17 cellular contexts compared by ENCODE assay signal in the genomic region with DNA sequence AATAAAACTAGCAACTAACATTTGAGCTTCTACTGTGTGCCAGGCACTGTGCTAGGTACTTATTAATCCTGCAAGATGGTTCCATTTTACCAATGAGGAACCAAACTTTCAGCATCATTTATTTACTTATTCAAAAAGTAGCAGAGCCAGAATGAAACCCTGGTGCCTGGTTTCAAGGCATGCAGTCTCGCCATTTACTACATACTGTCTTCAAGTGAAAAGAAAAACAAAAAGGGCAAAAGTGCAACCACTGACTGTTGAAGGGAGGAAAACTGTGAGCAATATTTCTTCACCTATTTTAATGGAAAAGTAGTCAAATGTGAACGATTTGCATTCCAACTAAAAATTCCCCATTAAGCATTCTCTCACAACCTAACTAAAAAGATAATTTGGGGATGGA. TPM values are rescaled to one million over a fixed set of nuclear protein-coding genes. Genes with fewer than 3 reads are reported as not detected.
A peak's percentile ranks its signal among the peaks of the same experiment; 100 is the strongest.
DNase-seq lines count a peak whose midpoint lies in the region; ATAC-seq and TF ChIP-seq lines count a peak whose summit lies in the region.
"Had no signal": no experiment of that assay in that cellular context is flagged by ENCODE, and none has a peak within 500 bp of the region (broad histone marks: within the 10 kb centered on the region; RNA-seq: fewer than 3 reads in every experiment).

No MANE protein-coding gene starts in this region.

- no peak overlapping the region for H2AK5ac ChIP-seq in IMR-90 (ENCODE audit: low read depth, low read length)

- H4K5ac ChIP-seq in IMR-90 (ENCODE audit: low read depth, low read length), result no peak overlapping the region

- peak; percentile 40 for DNase-seq in IMR-90
- no peak for DNase-seq in chondrocyte (ENCODE audit: low spot score)
- peak; percentile 79 for DNase-seq in renal cortical epithelial cell (ENCODE audit: low read depth)
- DNase-seq in tibial nerve (ENCODE audit: low spot score in 2 of 2), result no peak
- no peak for DNase-seq in AML-193 (lab: John Stamatoyannopoulos, UW)
- DNase-seq in occipital lobe (lab: John Stamatoyannopoulos, UW), result no peak
- no peak for DNase-seq in HFFc6
- DNase-seq: activated CD4-positive, alpha-beta T cell treated with anti-CD3 and anti-CD28 coated beads, Interleukin-2, amount 50 U/mL, for 1 hour; GM23248; NCI-H1417 treated with DMSO at 0.1 percent for 48 hours; NCI-H510A; stimulated activated CD4-positive, alpha-beta T cell treated with anti-CD3 and anti-CD28 coated beads, Interleukin-15, amount 100 ng/mL, for 24 hours had no signal

- no peak overlapping the region for H3K4me2 ChIP-seq in IMR-90 (ENCODE audit: low read depth, low read length)

- H3K4me1 ChIP-seq in IMR-90 (ENCODE audit: control insufficient read depth, insufficient read depth, low read length), result peaks cover 11% of the 10 kb centered on the region
- peaks cover 0 to 47% (median 3%) of the 10 kb centered on the region in 4 donors for H3K4me1 ChIP-seq in tibial nerve

- TF ChIP-seq RAD21 in IMR-90 (IDR thresholded peaks at IDR 0.05; ENCODE audit: low read length), result no peak

- no peak for TF ChIP-seq EP300 in tibial nerve (IDR thresholded peaks at IDR 0.05)

- H3K4me1 Mint-ChIP-seq in chondrocyte (ENCODE audit: low read depth) (peaks cover 45% of the 10 kb centered on the region), HFFc6 (ENCODE audit: low read depth) (peaks cover 46% of the 10 kb centered on the region)

- no peak overlapping the region for H2BK120ac ChIP-seq in IMR-90 (ENCODE audit: low read depth, low read length)

- H3K18ac ChIP-seq in IMR-90 (ENCODE audit: low read depth, low read length), result no peak overlapping the region

- H3K36me3 ChIP-seq in IMR-90 (ENCODE audit: control insufficient read depth, insufficient read depth, low read length) (no peaks in the 10 kb centered on the region), tibial nerve (no peaks in the 10 kb centered on the region)
- H3K36me3 ChIP-seq: cardiac muscle cell, neutrophil had no signal

- dilution Hi-C loops in IMR-90 (cut with HindIII; ENCODE audit: low sequenced_read_pairs, unreplicated experiment), result no loop called here

- no peak overlapping the region for H2BK5ac ChIP-seq in IMR-90 (ENCODE audit: low read depth, low read length, poor library complexity, severe bottlenecking)

- H3K79me1 ChIP-seq in IMR-90 (ENCODE audit: low read depth in 1 of 2, low read length in 2 of 2), result peaks cover 18 to 50% of the 10 kb centered on the region in 2 experiments

- H3K23ac ChIP-seq in IMR-90 (ENCODE audit: low read depth, low read length), result no peak overlapping the region

- no TSS peak for BruUV-seq in IMR-90 (replicated peaks; lab: Mats Ljungman, UMichigan)

- H3K9me3 Mint-ChIP-seq in chondrocyte (ENCODE audit: low read depth), result no peaks in the 10 kb centered on the region
- no peaks in the 10 kb centered on the region for H3K9me3 Mint-ChIP-seq in HFFc6
- H3K9me3 Mint-ChIP-seq: CD14-positive monocyte had no signal

- no peaks in the 10 kb centered on the region for H3K36me3 Mint-ChIP-seq in chondrocyte (ENCODE audit: low read depth)
- H3K36me3 Mint-ChIP-seq in HFFc6 (ENCODE audit: low read depth), result peaks cover 8% of the 10 kb centered on the region; the same call in 1 of the 2 replicates

- TF ChIP-seq POLR2A in IMR-90 (IDR thresholded peaks at IDR 0.05; ENCODE audit: low read depth, low read length) (no peak), tibial nerve (IDR thresholded peaks at IDR 0.05) (no peak)

- no CpG with 5 or more reads among the region's 2 CpGs for WGBS in IMR-90 (ENCODE audit: extremely low coverage in 2 of 2, insufficient read length in 1 of 2), 2 experiments
- 51 to 71% methylated on average over 2 of the region's 2 CpGs for WGBS in tibial nerve, 2 donors

- ATAC-seq in GM21390 (IDR thresholded peaks at IDR 0.05; ENCODE audit: unreplicated experiment) (peak; percentile 36), IMR-90 (ENCODE audit: low read depth) (peak; percentile 47; the same call in 1 of the 2 replicates)

- H4K8ac ChIP-seq in IMR-90 (ENCODE audit: low read depth in 2 of 2, low read length in 2 of 2), result no peak overlapping the region

- POLR2A ChIA-PET in IMR-90 (lab: Charles Lee; ENCODE audit: unreplicated experiment), result interaction anchor here (0.6 kb wide), 1 partner anchor 179 kb away, joined by 3 read pairs; no protein-coding TSS in a partner anchor

- intact Hi-C loops in IMR-90 (cut with micrococcal nuclease), result no loop called here

- peaks cover 9% of the 10 kb centered on the region; the same call in 1 of the 2 replicates for H4K20me1 ChIP-seq in IMR-90 (ENCODE audit: insufficient read depth, low read length)

- no peak for TF ChIP-seq CTCF in IMR-90 (conservative IDR thresholded peaks at IDR 0.05; ENCODE audit: low read depth, low read length)
- TF ChIP-seq CTCF in chondrocyte (IDR thresholded peaks at IDR 0.05), result no peak
- TF ChIP-seq CTCF in tibial nerve (IDR thresholded peaks at IDR 0.05), result no peak
- no peak for TF ChIP-seq CTCF in HFFc6 (IDR thresholded peaks at IDR 0.05)

- no peak overlapping the region for H2BK20ac ChIP-seq in IMR-90 (ENCODE audit: low read depth, low read length)

- H3K9ac ChIP-seq in IMR-90 (ENCODE audit: low read depth, low read length), result no peak overlapping the region
- H3K9ac ChIP-seq: GM23248 had no signal

- H3K4me3 ChIP-seq in IMR-90 (ENCODE audit: insufficient read depth, low read depth, low read length) (no peak overlapping the region), tibial nerve (no peak overlapping the region)
- H3K4me3 ChIP-seq: cardiac muscle cell, GM23248, lung had no signal

- H4K91ac ChIP-seq in IMR-90 (ENCODE audit: insufficient read depth, low read depth, low read length), result no peak overlapping the region

- CTCF ChIA-PET in IMR-90 (lab: Yijun Ruan, JAX), result interaction anchor here (0.5 to 0.8 kb wide), 4 partner anchors 16 to 694 kb away, joined by 3 to 6 read pairs (median 3); no protein-coding TSS in a partner anchor

- peak overlapping the region; percentile 13 for H3K27ac Mint-ChIP-seq in chondrocyte (ENCODE audit: unreplicated experiment)
- H3K27ac Mint-ChIP-seq in HFFc6, result no peak overlapping the region

- no peak overlapping the region for H3K14ac ChIP-seq in IMR-90 (replicated peaks; ENCODE audit: low read depth, low read length)

- in situ Hi-C loops in IMR-90 (cut with MboI; ENCODE audit: low sequenced_read_pairs), result no loop called here

- no peak overlapping the region for H2AFZ ChIP-seq in IMR-90 (replicated peaks; ENCODE audit: low read length, poor library complexity)
- H2AFZ ChIP-seq: GM23248 had no signal

- peaks cover 10% of the 10 kb centered on the region for H3K9me1 ChIP-seq in IMR-90 (ENCODE audit: insufficient read depth, low read length)

- H3K4ac ChIP-seq in IMR-90 (ENCODE audit: low read depth, low read length), result no peak overlapping the region

- no peaks in the 10 kb centered on the region for H3K27me3 Mint-ChIP-seq in chondrocyte (ENCODE audit: low read depth)
- H3K27me3 Mint-ChIP-seq in HFFc6 (ENCODE audit: insufficient read depth), result no peaks in the 10 kb centered on the region

- no peak overlapping the region for H3K56ac ChIP-seq in IMR-90 (ENCODE audit: extremely low read depth, insufficient read depth, low read length)

- no peak overlapping the region for H3K27ac ChIP-seq in IMR-90 (ENCODE audit: insufficient read depth, low read length)
- H3K27ac ChIP-seq in tibial nerve, result no peak overlapping the region
- H3K27ac ChIP-seq: cardiac muscle cell, GM23248, neutrophil had no signal

- H2BK15ac ChIP-seq in IMR-90 (ENCODE audit: low read depth, low read length), result no peak overlapping the region

- H3K27me3 ChIP-seq in IMR-90 (ENCODE audit: control insufficient read depth, insufficient read depth, low read length) (no peaks in the 10 kb centered on the region), tibial nerve (no peaks in the 10 kb centered on the region)
- H3K27me3 ChIP-seq: cardiac muscle cell, neutrophil had no signal

- H3K4me3 Mint-ChIP-seq in chondrocyte (ENCODE audit: unreplicated experiment) (peak overlapping the region; percentile 20), HFFc6 (no peak overlapping the region)
- H3K4me3 Mint-ChIP-seq: CD14-positive monocyte had no signal

- H3K9me3 ChIP-seq in IMR-90 (ENCODE audit: control insufficient read depth, insufficient read depth, low read length) (no peaks in the 10 kb centered on the region), tibial nerve (no peaks in the 10 kb centered on the region)
- H3K9me3 ChIP-seq: neutrophil had no signal

- H2AK9ac ChIP-seq in IMR-90 (replicated peaks; ENCODE audit: low read depth, low read length, poor library complexity), result no peak overlapping the region

TF ChIP-seq in IMR-90, 13 proteins besides CTCF, POLR2A, EP300 and RAD21 (continues in another document):
- no peak for TF ChIP-seq MAZ (IDR thresholded peaks at IDR 0.05; ENCODE audit: borderline replicate concordance, low read depth, low read length)
- no peak for TF ChIP-seq MXI1 (IDR thresholded peaks at IDR 0.05; ENCODE audit: borderline replicate concordance, low read depth, low read length)
- TF ChIP-seq ELK1 (IDR thresholded peaks at IDR 0.05; ENCODE audit: borderline replicate concordance, low read depth, low read length), result no peak
- no peak for TF ChIP-seq MAFK (IDR thresholded peaks at IDR 0.05; ENCODE audit: low read depth, low read length)
- no peak for TF ChIP-seq SMC3 (IDR thresholded peaks at IDR 0.05; ENCODE audit: low read depth, low read length)

RNA-seq across cellular contexts. Expression of gene DCUN1D1, which starts 8.7 kb away (rescaled TPM):
- total RNA-seq in IMR-90 (2012; rRNA removed) (17.7 and 48.9 TPM in 2 replicates), chondrocyte (48.1 to 53.5 TPM (median 52.6 TPM) in 3 replicates), renal cortical epithelial cell (58.2 and 60.8 TPM in 2 replicates), tibial nerve (10 to 100 TPM; 13.8 to 26.2 (median 18.1) TPM), occipital lobe (94.1 TPM)
- polyA plus RNA-seq in IMR-90 (2012; rRNA removed), result 10.5 and 12.5 TPM in 2 replicates
- 0.65 and 0.97 TPM in 2 replicates for polyA plus RNA-seq in IMR-90 (2012; cell fraction: cytosol; rRNA removed)
- 0.39 and 6.1 TPM in 2 replicates for polyA plus RNA-seq in IMR-90 (2012; cell fraction: nucleus; rRNA removed; ENCODE audit: low replicate concordance)
- total RNA-seq in HFFc6 (2021; fragmentation: NEBNext Ultra II Directional; extraction: Animal tissue kit (Norgen Biotek cat#: 25700)), result 10 to 100 TPM; 46.1 to 56.9 (median 52.2) TPM

Comparison
In these comparisons a context has a peak if more than half of its experiments do, and no peak if none do; other contexts are left out.
1. DNase-seq: peak in IMR-90 (single experiment) and renal cortical epithelial cell (single experiment); none in chondrocyte (single experiment), tibial nerve (0 of 2), AML-193 (0 of 2), occipital lobe (single experiment) and HFFc6 (single experiment).